Comparison of ENCODE assay signal across 20 cellular contexts in the genomic region with DNA sequence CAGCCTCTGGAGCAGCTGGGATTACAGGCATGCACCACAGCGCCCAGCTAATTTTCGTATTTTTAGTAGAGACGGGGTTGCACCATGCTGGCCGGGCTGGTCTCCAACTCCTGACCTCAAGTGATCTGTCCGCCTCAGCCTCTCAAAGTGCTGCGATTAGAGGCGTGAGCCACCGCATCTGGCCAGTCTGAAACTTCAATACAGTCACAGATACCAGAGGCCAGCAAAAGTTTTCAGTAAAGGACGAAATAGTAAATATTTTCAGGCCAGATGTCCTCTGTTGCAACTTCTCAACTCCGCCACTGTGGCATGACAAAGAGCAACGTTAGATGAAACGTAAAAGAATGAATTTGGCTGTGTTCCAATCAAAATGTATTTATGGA.
A peak's percentile ranks its signal among the peaks of the same experiment; 100 is the strongest.
DNase-seq lines count a peak whose midpoint lies in the region; ATAC-seq and TF ChIP-seq lines count a peak whose summit lies in the region.
"Had no signal": no experiment of that assay in that cellular context is flagged by ENCODE, and none has a peak within 500 bp of the region (broad histone marks: within the 10 kb centered on the region; RNA-seq: fewer than 3 reads in every experiment).

No MANE protein-coding gene starts in this region.

- TF ChIP-seq EP300 in gastroesophageal sphincter (IDR thresholded peaks at IDR 0.05) (no peak), transverse colon (IDR thresholded peaks at IDR 0.05; ENCODE audit: low read depth) (no peak)

- 64 to 65% methylated on average over 12 of the region's 12 CpGs for WGBS in body of pancreas, 2 donors
- 34 to 39% methylated on average over 4 to 11 of the region's 12 CpGs for WGBS in gastroesophageal sphincter (ENCODE audit: low coverage in 1 of 2), 2 donors
- 6 to 66% methylated on average over 2 to 12 of the region's 12 CpGs for WGBS in transverse colon (ENCODE audit: low coverage in 1 of 2), 2 donors

- TF ChIP-seq CTCF in body of pancreas (IDR thresholded peaks at IDR 0.05), result no peak
- TF ChIP-seq CTCF in gastroesophageal sphincter (IDR thresholded peaks at IDR 0.05), result no peak
- no peak for TF ChIP-seq CTCF in mucosa of descending colon (IDR thresholded peaks at IDR 0.05)
- no peak for TF ChIP-seq CTCF in transverse colon (IDR thresholded peaks at IDR 0.05)

- H3K9me3 ChIP-seq in body of pancreas (no peaks in the 10 kb centered on the region), gastroesophageal sphincter (peaks cover 0 to 16% (median 0%) of the 10 kb centered on the region in 3 donors), mucosa of descending colon (no peaks in the 10 kb centered on the region), transverse colon (no peaks in the 10 kb centered on the region)

- TF ChIP-seq POLR2A in body of pancreas (IDR thresholded peaks at IDR 0.05) (no peak), gastroesophageal sphincter (IDR thresholded peaks at IDR 0.05) (no peak), transverse colon (IDR thresholded peaks at IDR 0.05) (no peak)

- in situ Hi-C loops in transverse colon (cut with MboI; ENCODE audit: low pct_ligation_motif_present in 1 of 4, low pct_unique_long_range_greater_than_20kb in 1 of 4, low sequenced_read_pairs in 3 of 4), result no loop called here

- ATAC-seq in body of pancreas, result no peak
- ATAC-seq in gastroesophageal sphincter, result peak; percentile 83
- no peak for ATAC-seq in mucosa of descending colon
- no peak for ATAC-seq in GM21515 (IDR thresholded peaks at IDR 0.05; ENCODE audit: unreplicated experiment)
- ATAC-seq: activated T-cell treated with anti-CD3 and anti-CD28 coated beads, Interleukin-2, amount 50 U/mL, for 72 hours had no signal

- H3K27ac ChIP-seq in body of pancreas, result no peak overlapping the region
- H3K27ac ChIP-seq in gastroesophageal sphincter, result no peak overlapping the region
- no peak overlapping the region for H3K27ac ChIP-seq in transverse colon
- H3K27ac ChIP-seq: dorsolateral prefrontal cortex, hepatocyte, PC-9, SK-N-MC had no signal

- H3K27me3 ChIP-seq in body of pancreas (no peaks in the 10 kb centered on the region), gastroesophageal sphincter (peaks cover 22% of the 10 kb centered on the region), transverse colon (peaks cover 13% of the 10 kb centered on the region)
- H3K27me3 ChIP-seq: hepatocyte had no signal

- H3K36me3 ChIP-seq in body of pancreas (replicated peaks in 1 of 2; ENCODE audit: insufficient read depth in 1 of 2, low read depth in 2 of 2) (no peaks in the 10 kb centered on the region), gastroesophageal sphincter (no peaks in the 10 kb centered on the region), mucosa of descending colon (ENCODE audit: low read depth) (no peaks in the 10 kb centered on the region), transverse colon (no peaks in the 10 kb centered on the region)

- DNase-seq in body of pancreas, result peak in 3 of 4 donors; percentile 35 to 47 (median 44)
- DNase-seq in mucosa of descending colon, result peak; percentile 35 to 62 (median 39)
- peak; percentile 26 for DNase-seq in transverse colon
- no peak for DNase-seq in islet precursor cell
- DNase-seq in HuH-7 (ENCODE audit: low spot score), result no peak
- no peak for DNase-seq in activated T-cell treated with anti-CD3 and anti-CD28 coated beads, Interleukin-2, amount 50 U/mL, for 1 hour
- DNase-seq: activated CD4-positive, CD25-positive, alpha-beta regulatory T cell; activated T-cell treated with anti-CD3 and anti-CD28 coated beads, Interleukin-2, amount 50 U/mL, for 72 hours; dorsolateral prefrontal cortex; Kasumi-1; NCI-H1105 treated with DMSO at 0.1 percent for 48 hours; NCI-H2171 treated with DMSO at 0.1 percent for 48 hours; NCI-H748 treated with DMSO at 0.1 percent for 48 hours; occipital lobe; PC-9; substantia nigra had no signal

- no peak overlapping the region for H3K4me3 ChIP-seq in body of pancreas
- H3K4me3 ChIP-seq in gastroesophageal sphincter, result no peak overlapping the region
- no peak overlapping the region for H3K4me3 ChIP-seq in mucosa of descending colon
- H3K4me3 ChIP-seq in transverse colon, result no peak overlapping the region
- H3K4me3 ChIP-seq: dorsolateral prefrontal cortex, hepatocyte, PC-9, SK-N-MC had no signal

- intact Hi-C loops in body of pancreas (cut with DNase I), result no loop called here
- intact Hi-C loops in mucosa of descending colon (cut with DNase I, micrococcal nuclease), result loop anchor here in 1 of 2 donors (5.0 kb wide), 1 partner anchor 404 kb away; a partner anchor contains a TSS
- intact Hi-C loops in transverse colon (cut with DNase I; ENCODE audit: low total_unique reads), result no loop called here

- no peaks in the 10 kb centered on the region for H3K4me1 ChIP-seq in body of pancreas
- H3K4me1 ChIP-seq in gastroesophageal sphincter, result peaks cover 0 to 11% (median 0%) of the 10 kb centered on the region in 3 donors
- no peaks in the 10 kb centered on the region for H3K4me1 ChIP-seq in mucosa of descending colon (ENCODE audit: low read depth)
- no peaks in the 10 kb centered on the region for H3K4me1 ChIP-seq in transverse colon

Comparison
In these comparisons a context has a peak if more than half of its experiments do, and no peak if none do; other contexts are left out.
1. DNase-seq: peak in body of pancreas (3 of 4), mucosa of descending colon (3 of 3) and transverse colon (single experiment); none in islet precursor cell (single experiment), HuH-7 (single experiment) and activated T-cell treated with anti-CD3 and anti-CD28 coated beads, Interleukin-2, amount 50 U/mL, for 1 hour (single experiment).